31 cellular contexts compared by ENCODE assay signal in the genomic region with DNA sequence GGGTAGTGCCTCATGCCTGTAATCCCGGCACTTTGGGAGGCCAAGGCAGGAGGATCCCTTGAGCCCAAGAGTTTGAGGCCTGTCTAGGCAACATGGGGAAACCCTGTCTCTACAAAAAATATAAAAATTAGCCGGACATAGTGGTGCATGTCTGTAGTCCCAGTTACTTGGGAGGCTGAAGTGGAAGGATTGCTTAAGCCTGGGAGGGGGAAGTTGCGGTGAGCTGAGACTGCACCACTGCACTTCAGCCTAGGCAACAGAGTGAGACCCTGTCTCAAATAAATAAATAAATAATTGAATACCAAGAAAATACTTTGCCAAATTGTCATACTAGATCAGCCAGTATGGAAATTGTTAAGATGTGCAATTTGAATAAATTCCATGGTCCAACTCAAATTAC.
"Had no signal": no experiment of that assay in that cellular context is flagged by ENCODE, and none has a peak within 500 bp of the region (broad histone marks: within the 10 kb centered on the region; RNA-seq: fewer than 3 reads in every experiment).

No MANE protein-coding gene starts in this region.

- H3K9me3 ChIP-seq: esophagus muscularis mucosa, heart left ventricle, right atrium auricular region, thyroid gland, upper lobe of left lung had no signal

- H3K9me3 Mint-ChIP-seq: activated CD4-positive, alpha-beta memory T cell treated with anti-CD3 and anti-CD28 coated beads, Interleukin-2, amount 10 ng/mL, durations not matched to agents 7 days and 5 days; activated CD4-positive, alpha-beta T cell treated with anti-CD3 and anti-CD28 coated beads, Interleukin-2, amount 10 ng/mL, durations not matched to agents 7 days and 5 days; activated T-cell treated with anti-CD3 and anti-CD28 coated beads, Interleukin-2, amount 50 U/mL, for 4 hours; activated T-helper 17 cell treated with anti-CD3 and anti-CD28 coated beads, Interleukin-2, amount 50 U/mL, for 72 hours; immature natural killer cell; neural crest cell; stimulated activated memory B cell treated with anti-CD40 and anti-IgM and Interleukin-4, amounts not matched to agents 10 μg/mL and 1 μg/mL and 100 μg/mL, for 72 hours; stimulated activated naive CD8-positive, alpha-beta T cell treated with anti-CD3 and anti-CD28 coated beads, Interleukin-15, amount 100 ng/mL, for 72 hours; WTC11 had no signal

- H3K4me1 Mint-ChIP-seq: activated T-helper 17 cell treated with anti-CD3 and anti-CD28 coated beads, Interleukin-2, amount 50 U/mL, for 72 hours had no signal

- H3K4me1 ChIP-seq: foreskin keratinocyte had no signal

- H3K4me3 ChIP-seq: esophagus muscularis mucosa, heart left ventricle, right atrium auricular region, smooth muscle cell, thyroid gland, upper lobe of left lung had no signal

- H3K27ac ChIP-seq: brain microvascular endothelial cell, esophagus muscularis mucosa, foreskin keratinocyte, heart left ventricle, right atrium auricular region, thyroid gland, upper lobe of left lung had no signal

- H3K27ac Mint-ChIP-seq: activated CD4-positive, alpha-beta memory T cell treated with anti-CD3 and anti-CD28 coated beads, Interleukin-2, amount 10 ng/mL, durations not matched to agents 7 days and 5 days; activated CD4-positive, alpha-beta T cell treated with anti-CD3 and anti-CD28 coated beads, Interleukin-2, amount 10 ng/mL, durations not matched to agents 7 days and 5 days; activated T-helper 17 cell treated with anti-CD3 and anti-CD28 coated beads, Interleukin-2, amount 50 U/mL, for 72 hours; immature natural killer cell; naive thymus-derived CD4-positive, alpha-beta T cell; stimulated activated memory B cell treated with anti-CD40 and anti-IgM and Interleukin-4, amounts not matched to agents 10 μg/mL and 1 μg/mL and 100 μg/mL, for 72 hours; stimulated activated naive CD8-positive, alpha-beta T cell treated with anti-CD3 and anti-CD28 coated beads, Interleukin-15, amount 100 ng/mL, for 72 hours; WTC11 had no signal

- H3K36me3 ChIP-seq: brain microvascular endothelial cell, esophagus muscularis mucosa, heart left ventricle, right atrium auricular region, thyroid gland, upper lobe of left lung had no signal

- H3K27me3 ChIP-seq: brain microvascular endothelial cell, esophagus muscularis mucosa, foreskin keratinocyte, heart left ventricle, right atrium auricular region, thyroid gland, upper lobe of left lung had no signal

- H3K36me3 Mint-ChIP-seq: immature natural killer cell; naive thymus-derived CD4-positive, alpha-beta T cell; stimulated activated memory B cell treated with anti-CD40 and anti-IgM and Interleukin-4, amounts not matched to agents 10 μg/mL and 1 μg/mL and 100 μg/mL, for 72 hours; WTC11 had no signal

- ATAC-seq: activated T-cell treated with anti-CD3 and anti-CD28 coated beads, Interleukin-2, amount 50 U/mL, for 4 hours; activated T-helper 17 cell treated with anti-CD3 and anti-CD28 coated beads, Interleukin-2, amount 50 U/mL, for 72 hours; foreskin keratinocyte; heart left ventricle; left colon; naive thymus-derived CD4-positive, alpha-beta T cell; stimulated activated memory B cell treated with anti-CD40 and anti-IgM and Interleukin-4, amounts not matched to agents 10 μg/mL and 1 μg/mL and 100 μg/mL, for 72 hours; stimulated activated naive CD8-positive, alpha-beta T cell treated with anti-CD3 and anti-CD28 coated beads, Interleukin-15, amount 100 ng/mL, for 72 hours; WTC11 had no signal

- H3K4me3 Mint-ChIP-seq: activated CD4-positive, alpha-beta memory T cell treated with anti-CD3 and anti-CD28 coated beads, Interleukin-2, amount 10 ng/mL, durations not matched to agents 7 days and 5 days; activated CD4-positive, alpha-beta T cell treated with anti-CD3 and anti-CD28 coated beads, Interleukin-2, amount 10 ng/mL, durations not matched to agents 7 days and 5 days; activated T-cell treated with anti-CD3 and anti-CD28 coated beads, Interleukin-2, amount 50 U/mL, for 4 hours; activated T-helper 17 cell treated with anti-CD3 and anti-CD28 coated beads, Interleukin-2, amount 50 U/mL, for 72 hours; immature natural killer cell; neural crest cell; stimulated activated memory B cell treated with anti-CD40 and anti-IgM and Interleukin-4, amounts not matched to agents 10 μg/mL and 1 μg/mL and 100 μg/mL, for 72 hours; stimulated activated naive CD8-positive, alpha-beta T cell treated with anti-CD3 and anti-CD28 coated beads, Interleukin-15, amount 100 ng/mL, for 72 hours; WTC11 had no signal

- DNase-seq: activated CD4-positive, alpha-beta memory T cell treated with anti-CD3 and anti-CD28 coated beads, Interleukin-2, amount 10 ng/mL, durations not matched to agents 7 days and 5 days; activated CD4-positive, alpha-beta T cell treated with anti-CD3 and anti-CD28 coated beads for 1 hour; activated CD4-positive, alpha-beta T cell treated with anti-CD3 and anti-CD28 coated beads, Interleukin-2, amount 10 ng/mL, durations not matched to agents 7 days and 5 days; activated CD8-positive, alpha-beta memory T cell treated with anti-CD3 and anti-CD28 coated beads, Interleukin-2, amount 50 U/mL, for 48 hours; activated gamma-delta T cell treated with Interleukin-2 at 50 U/mL for 16 hours; activated naive CD4-positive, alpha-beta T cell treated with anti-CD3 and anti-CD28 coated beads, Interleukin-2, amount 50 U/mL, for 16 hours; activated T-cell treated with anti-CD3 and anti-CD28 coated beads, Interleukin-2, amount 50 U/mL, for 4 hours; amniotic stem cell; brain microvascular endothelial cell; foreskin keratinocyte; heart left ventricle; hypothalamus; immature natural killer cell; kidney; left colon; midbrain; naive thymus-derived CD4-positive, alpha-beta T cell; occipital lobe; stimulated activated CD4-positive, alpha-beta T cell treated with anti-CD3 and anti-CD28 coated beads, Interleukin-1b, Interleukin-23, amount 100 ng/mL, for 48 hours; stimulated activated CD4-positive, alpha-beta T cell treated with anti-CD3 and anti-CD28 coated beads, Interleukin-4, amount 100 ng/mL, for 4 hours; stimulated activated CD8-positive, alpha-beta memory T cell treated with anti-CD3 and anti-CD28 coated beads, Interleukin-4, amount 100 ng/mL, for 48 hours; stimulated activated naive CD8-positive, alpha-beta T cell treated with anti-CD3 and anti-CD28 coated beads, Interleukin-15, amount 100 ng/mL, for 72 hours; thyroid gland had no signal

- H3K27me3 Mint-ChIP-seq: activated CD4-positive, alpha-beta memory T cell treated with anti-CD3 and anti-CD28 coated beads, Interleukin-2, amount 10 ng/mL, durations not matched to agents 7 days and 5 days; activated CD4-positive, alpha-beta T cell treated with anti-CD3 and anti-CD28 coated beads, Interleukin-2, amount 10 ng/mL, durations not matched to agents 7 days and 5 days; activated T-helper 17 cell treated with anti-CD3 and anti-CD28 coated beads, Interleukin-2, amount 50 U/mL, for 72 hours; naive thymus-derived CD4-positive, alpha-beta T cell; stimulated activated memory B cell treated with anti-CD40 and anti-IgM and Interleukin-4, amounts not matched to agents 10 μg/mL and 1 μg/mL and 100 μg/mL, for 72 hours; stimulated activated naive CD8-positive, alpha-beta T cell treated with anti-CD3 and anti-CD28 coated beads, Interleukin-15, amount 100 ng/mL, for 72 hours had no signal
